8 cellular contexts compared by ENCODE assay signal in the genomic region with DNA sequence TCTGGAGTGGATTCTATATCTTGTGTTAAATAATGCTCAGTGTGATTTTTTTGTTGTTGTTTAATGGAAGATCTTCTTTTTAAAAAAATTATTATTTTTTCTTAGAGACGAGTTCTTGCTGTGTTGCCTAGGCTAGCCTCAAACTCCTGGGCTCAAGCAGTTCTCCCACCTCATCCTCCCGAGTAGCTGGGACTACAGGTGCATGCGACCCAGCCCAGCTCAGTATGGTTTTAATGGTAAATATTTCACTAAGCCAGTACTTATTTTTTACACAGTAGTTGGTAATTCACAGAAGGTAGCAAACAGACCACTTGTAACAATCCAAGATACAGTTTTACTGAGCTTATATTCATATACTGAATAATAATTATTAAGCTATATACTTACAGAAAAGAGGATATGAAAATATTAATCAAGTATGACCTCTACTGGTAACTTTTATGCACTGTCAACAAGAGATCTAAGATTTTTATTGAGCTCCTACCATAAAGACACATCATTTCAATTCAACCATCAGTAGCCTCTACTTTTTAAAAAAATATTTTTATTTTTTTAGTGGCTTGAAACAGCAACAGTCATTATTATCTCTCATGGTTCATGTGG. TPM values are rescaled to one million over a fixed set of nuclear protein-coding genes. Genes with fewer than 3 reads are reported as not detected.
A peak's percentile ranks its signal among the peaks of the same experiment; 100 is the strongest.
DNase-seq lines count a peak whose midpoint lies in the region; ATAC-seq and TF ChIP-seq lines count a peak whose summit lies in the region.

No MANE protein-coding gene starts in this region.

- DNase-seq in Caco-2 (no peak), adipocyte (ENCODE audit: low read depth) (peak; percentile 61), left colon (no peak), lower leg skin (ENCODE audit: low spot score in 2 of 2) (no peak)
- DNase-seq in stimulated activated effector memory CD8-positive, alpha-beta T cell treated with anti-CD3 and anti-CD28 coated beads, Interleukin-12 subunit alpha, Interleukin-12 subunit beta, amount 100 ng/mL, for 72 hours (ENCODE audit: low spot score in 2 of 2), result no peak
- no peak for DNase-seq in activated naive CD4-positive, alpha-beta T cell treated with Interleukin-2 at 50 U/mL for 16 hours

- intact Hi-C loops in Caco-2 (cut with micrococcal nuclease; ENCODE audit: unreplicated experiment) (loop anchor here (2.0 kb wide), 1 partner anchor 200 kb away; no protein-coding TSS in a partner anchor), left colon (cut with DNase I, micrococcal nuclease) (loop anchor here in 1 of 2 donors (5.0 to 10.0 kb wide), 2 partner anchors 198 to 380 kb away; no protein-coding TSS in a partner anchor), lower leg skin (cut with DNase I; ENCODE audit: low total_unique reads) (loop anchor here (10.0 kb wide), 2 partner anchors 198 to 378 kb away; no protein-coding TSS in a partner anchor)

- peaks cover 3% of the 10 kb centered on the region; the same call in 1 of the 2 replicates for H3K36me3 ChIP-seq in Caco-2 (ENCODE audit: control insufficient read depth, insufficient read depth, low read length)
- peaks cover 20% of the 10 kb centered on the region for H3K36me3 ChIP-seq in adipocyte (ENCODE audit: control insufficient read depth, insufficient read depth, low read length, severe bottlenecking)

- no peak overlapping the region for H3K9ac ChIP-seq in adipocyte (ENCODE audit: low read length)

- H3K36me3 Mint-ChIP-seq in Caco-2 (ENCODE audit: insufficient read depth, unreplicated experiment), result no peaks in the 10 kb centered on the region
- peaks cover 43% of the 10 kb centered on the region for H3K36me3 Mint-ChIP-seq in stimulated activated effector memory CD8-positive, alpha-beta T cell treated with anti-CD3 and anti-CD28 coated beads, Interleukin-12 subunit alpha, Interleukin-12 subunit beta, amount 100 ng/mL, for 72 hours

- WGBS in lower leg skin, 2 donors, result 73 to 74% methylated on average over 3 of the region's 3 CpGs

- ATAC-seq in HG03460 (IDR thresholded peaks at IDR 0.05; ENCODE audit: unreplicated experiment) (peak; percentile 60), left colon (peak; percentile 70), GM21447 (IDR thresholded peaks at IDR 0.05; ENCODE audit: unreplicated experiment) (no peak)
- no peak for ATAC-seq in stimulated activated effector memory CD8-positive, alpha-beta T cell treated with anti-CD3 and anti-CD28 coated beads, Interleukin-12 subunit alpha, Interleukin-12 subunit beta, amount 100 ng/mL, for 72 hours

- no peaks in the 10 kb centered on the region for H3K27me3 Mint-ChIP-seq in Caco-2 (ENCODE audit: insufficient read depth, unreplicated experiment)

- no peaks in the 10 kb centered on the region for H3K9me3 Mint-ChIP-seq in Caco-2 (ENCODE audit: unreplicated experiment)
- H3K9me3 Mint-ChIP-seq in stimulated activated effector memory CD8-positive, alpha-beta T cell treated with anti-CD3 and anti-CD28 coated beads, Interleukin-12 subunit alpha, Interleukin-12 subunit beta, amount 100 ng/mL, for 72 hours, result no peaks in the 10 kb centered on the region

- POLR2A ChIA-PET in Caco-2 (lab: Charles Lee), result no interaction called here

- no peak for TF ChIP-seq POLR2A in lower leg skin (IDR thresholded peaks at IDR 0.05)

- H3K9me3 ChIP-seq in Caco-2 (no peaks in the 10 kb centered on the region), adipocyte (ENCODE audit: control insufficient read depth, low read length) (no peaks in the 10 kb centered on the region)

- H3K4me1 Mint-ChIP-seq in Caco-2 (ENCODE audit: low read depth, unreplicated experiment), result peaks cover 12% of the 10 kb centered on the region
- no peaks in the 10 kb centered on the region for H3K4me1 Mint-ChIP-seq in stimulated activated effector memory CD8-positive, alpha-beta T cell treated with anti-CD3 and anti-CD28 coated beads, Interleukin-12 subunit alpha, Interleukin-12 subunit beta, amount 100 ng/mL, for 72 hours

- TF ChIP-seq CTCF in Caco-2 (IDR thresholded peaks at IDR 0.05; ENCODE audit: insufficient read depth in 1 of 2, low read depth in 1 of 2, low read length in 1 of 2, severe bottlenecking in 1 of 2, unreplicated experiment in 1 of 2) (peak; percentile 16 to 41), lower leg skin (IDR thresholded peaks at IDR 0.05) (no peak)

- no peak overlapping the region for H3K4me3 ChIP-seq in Caco-2 (ENCODE audit: low read depth, low read length)
- no peak overlapping the region for H3K4me3 ChIP-seq in adipocyte (ENCODE audit: low read length)
- no peak overlapping the region for H3K4me3 ChIP-seq in lower leg skin (ENCODE audit: low read depth, poor library complexity, severe bottlenecking)

- H3K27me3 ChIP-seq in Caco-2 (replicated peaks; ENCODE audit: control insufficient read depth, insufficient read depth, low read length) (no peaks in the 10 kb centered on the region), adipocyte (replicated peaks; ENCODE audit: control insufficient read depth, insufficient read depth, low read length) (no peaks in the 10 kb centered on the region)

- CTCF ChIA-PET in Caco-2 (lab: Charles Lee), result interaction anchor here (0.6 to 1.7 kb wide), 11 partner anchors 24 to 380 kb away, joined by 3 to 37 read pairs (median 5); partner anchors contain the start of gene C11orf91

- H3K4me1 ChIP-seq in Caco-2, result peaks cover under 1% of the 10 kb centered on the region
- peaks cover under 1% of the 10 kb centered on the region for H3K4me1 ChIP-seq in adipocyte (ENCODE audit: control insufficient read depth, insufficient read depth, low read length)

- no peak overlapping the region for H3K4me3 Mint-ChIP-seq in Caco-2 (ENCODE audit: unreplicated experiment)
- H3K4me3 Mint-ChIP-seq in stimulated activated effector memory CD8-positive, alpha-beta T cell treated with anti-CD3 and anti-CD28 coated beads, Interleukin-12 subunit alpha, Interleukin-12 subunit beta, amount 100 ng/mL, for 72 hours, result no peak overlapping the region

- no peak overlapping the region for H3K27ac Mint-ChIP-seq in Caco-2 (ENCODE audit: unreplicated experiment)
- H3K27ac Mint-ChIP-seq in stimulated activated effector memory CD8-positive, alpha-beta T cell treated with anti-CD3 and anti-CD28 coated beads, Interleukin-12 subunit alpha, Interleukin-12 subunit beta, amount 100 ng/mL, for 72 hours, result no peak overlapping the region

- BruUV-seq in Caco-2 (replicated peaks; lab: Mats Ljungman, UMichigan), result no TSS peak

RNA-seq across cellular contexts. Expression of gene CD59, which starts 6.1 kb away (rescaled TPM):
- total RNA-seq in Caco-2 (2022) (149 and 152 TPM in 2 replicates), left colon (100 to 1,000 TPM; 271 to 585 TPM), lower leg skin (100 to 1,000 TPM; 222 to 444 (median 324) TPM)

RNA-seq across cellular contexts. Expression of gene FBXO3, which starts 32.0 kb away (rescaled TPM):
- 27.4 and 29.6 TPM in 2 replicates for total RNA-seq in Caco-2 (2022)
- 10 to 100 TPM; 29.5 to 36.5 TPM for total RNA-seq in left colon
- 10 to 100 TPM; 36.5 to 52.3 (median 48.0) TPM for total RNA-seq in lower leg skin

RNA-seq across cellular contexts. Expression of gene C11orf91, which starts 41.7 kb away (rescaled TPM):
- total RNA-seq in Caco-2 (2022) (not detected in 2 replicates), left colon (not detected), lower leg skin (under 1 TPM in 1 of 4 donors, not detected in 3; 0.49 TPM)

Comparison
In these comparisons a context has a peak if more than half of its experiments do, and no peak if none do; other contexts are left out.
1. CTCF ChIP-seq: peak in Caco-2 (2 of 2); none in lower leg skin (0 of 3).
2. ATAC-seq: peak in HG03460 (single experiment) and left colon (single experiment); none in GM21447 (single experiment) and stimulated activated effector memory CD8-positive, alpha-beta T cell treated with anti-CD3 and anti-CD28 coated beads, Interleukin-12 subunit alpha, Interleukin-12 subunit beta, amount 100 ng/mL, for 72 hours (single experiment).